Comparison of ENCODE assay signal across 12 cellular contexts in genomic region chr19:13692096-13692495, GRCh38.
A peak's percentile ranks its signal among the peaks of the same experiment; 100 is the strongest.
DNase-seq lines count a peak whose midpoint lies in the region; ATAC-seq and TF ChIP-seq lines count a peak whose summit lies in the region.
"Had no signal": no experiment of that assay in that cellular context is flagged by ENCODE, and none has a peak within 500 bp of the region (broad histone marks: within the 10 kb centered on the region; RNA-seq: fewer than 3 reads in every experiment).

No MANE protein-coding gene starts in this region.

- H3K9me3 ChIP-seq in thoracic aorta (no peaks in the 10 kb centered on the region), sigmoid colon (no peaks in the 10 kb centered on the region)
- H3K9me3 ChIP-seq: gastroesophageal sphincter, upper lobe of right lung had no signal

- H3K4me1 ChIP-seq in thoracic aorta (ENCODE audit: control insufficient read depth in 1 of 2, low read depth in 2 of 2), result peaks cover 0 to 14% of the 10 kb centered on the region in 2 donors
- no peaks in the 10 kb centered on the region for H3K4me1 ChIP-seq in sigmoid colon
- H3K4me1 ChIP-seq: gastroesophageal sphincter, upper lobe of right lung had no signal

- no peaks in the 10 kb centered on the region for H3K27me3 ChIP-seq in thoracic aorta (replicated peaks; ENCODE audit: insufficient read depth)
- peaks cover 0 to 18% (median 0%) of the 10 kb centered on the region in 3 donors for H3K27me3 ChIP-seq in sigmoid colon

- H3K27ac ChIP-seq in thoracic aorta (no peak overlapping the region), sigmoid colon (no peak overlapping the region)
- H3K27ac ChIP-seq: gastroesophageal sphincter, PC-9, upper lobe of right lung had no signal

- DNase-seq in NCI-H2196 (lab: John Stamatoyannopoulos, UW; ENCODE audit: unreplicated experiment) (peak; percentile 32), NCI-H2196 treated with DMSO at 0.1 percent for 48 hours (lab: John Stamatoyannopoulos, UW; ENCODE audit: unreplicated experiment) (no peak), RPMI8226 (peak; percentile 91), fibroblast of mammary gland (ENCODE audit: low read depth) (peak; percentile 77), thoracic aorta (ENCODE audit: low spot score) (peak; percentile 4), sigmoid colon (no peak)
- DNase-seq in stimulated activated naive CD8-positive, alpha-beta T cell treated with anti-CD3 and anti-CD28 coated beads, Interleukin-15, Interleukin-2, amounts not matched to agents 100 U/mL and 50 U/mL, for 24 hours, result no peak
- DNase-seq: Karpas-422, PC-9, upper lobe of right lung had no signal

- ATAC-seq in thoracic aorta (ENCODE audit: insufficient number of reproducible peaks, low FRiP score, low read depth) (no peak), HG03108 (IDR thresholded peaks at IDR 0.05; ENCODE audit: unreplicated experiment) (no peak)
- no peak for ATAC-seq in stimulated activated naive CD8-positive, alpha-beta T cell treated with anti-CD3 and anti-CD28 coated beads, Interleukin-15, Interleukin-2, amounts not matched to agents 100 U/mL and 50 U/mL, for 24 hours
- ATAC-seq: gastroesophageal sphincter, upper lobe of right lung had no signal

- TF ChIP-seq EP300 in sigmoid colon (IDR thresholded peaks at IDR 0.05), result no peak

- intact Hi-C loops in sigmoid colon (cut with DNase I), result no loop called here

- H3K4me3 ChIP-seq in fibroblast of mammary gland (ENCODE audit: control insufficient read depth, low read depth, low read length) (no peak overlapping the region), thoracic aorta (no peak overlapping the region), sigmoid colon (no peak overlapping the region)
- H3K4me3 ChIP-seq: gastroesophageal sphincter, PC-9, upper lobe of right lung had no signal

- TF ChIP-seq POLR2A in sigmoid colon (IDR thresholded peaks at IDR 0.05), result no peak

- H3K36me3 ChIP-seq in thoracic aorta, result no peaks in the 10 kb centered on the region
- H3K36me3 ChIP-seq in sigmoid colon, result no peaks in the 10 kb centered on the region
- H3K36me3 ChIP-seq: gastroesophageal sphincter, upper lobe of right lung had no signal

- 72 to 83% methylated on average over 7 of the region's 7 CpGs for WGBS in sigmoid colon, 2 donors

- TF ChIP-seq CTCF in fibroblast of mammary gland (conservative IDR thresholded peaks at IDR 0.05; ENCODE audit: control insufficient read depth, insufficient read depth, low read depth, low read length) (no peak), thoracic aorta (IDR thresholded peaks at IDR 0.05) (no peak), sigmoid colon (IDR thresholded peaks at IDR 0.05) (no peak)

Comparison
In these comparisons a context has a peak if more than half of its experiments do, and no peak if none do; other contexts are left out.
1. DNase-seq: peak in NCI-H2196 (single experiment), RPMI8226 (single experiment), fibroblast of mammary gland (single experiment) and thoracic aorta (single experiment); none in NCI-H2196 treated with DMSO at 0.1 percent for 48 hours (single experiment), stimulated activated naive CD8-positive, alpha-beta T cell treated with anti-CD3 and anti-CD28 coated beads, Interleukin-15, Interleukin-2, amounts not matched to agents 100 U/mL and 50 U/mL, for 24 hours (single experiment) and sigmoid colon (single experiment).